In genomic region chr1:45884700-45885099, GRCh38 we compare ENCODE assay signal across 19 cellular contexts.
A peak's percentile ranks its signal among the peaks of the same experiment; 100 is the strongest.
DNase-seq lines count a peak whose midpoint lies in the region; ATAC-seq, FAIRE-seq and TF ChIP-seq lines count a peak whose summit lies in the region.
"Had no signal": no experiment of that assay in that cellular context is flagged by ENCODE, and none has a peak within 500 bp of the region (broad histone marks: within the 10 kb centered on the region; RNA-seq: fewer than 3 reads in every experiment).

No MANE protein-coding gene starts in this region.

- peaks cover 0 to 7% of the 10 kb centered on the region in 2 experiments; a peak in 2 of 5 replicates for H3K4me1 ChIP-seq in K562 (replicated peaks in 1 of 2; ENCODE audit: control insufficient read depth in 2 of 2, insufficient read depth in 2 of 2, low read length in 2 of 2)
- peaks cover 0 to 8% (median 0%) of the 10 kb centered on the region in 4 donors for H3K4me1 ChIP-seq in right lobe of liver

- no TSS peak for BruUV-seq in K562 (replicated peaks; lab: Mats Ljungman, UMichigan)

- H3K36me3 ChIP-seq in K562 (ENCODE audit: control insufficient read depth, insufficient read depth, low read length) (no peaks in the 10 kb centered on the region; the same call in 2 of the 3 replicates), right lobe of liver (no peaks in the 10 kb centered on the region)

- ATAC-seq in K562 = peak; percentile 86
- ATAC-seq in right lobe of liver = peak; percentile 41 to 74 (median 54)
- no peak for ATAC-seq in GM18520 (IDR thresholded peaks at IDR 0.05; ENCODE audit: unreplicated experiment)
- no peak for ATAC-seq in HG03521 (IDR thresholded peaks at IDR 0.05; ENCODE audit: unreplicated experiment)

- TF ChIP-seq RAD21 in K562 (CRISPR knock-in tag; conservative IDR thresholded peaks at IDR 0.05 in 1 of 2, IDR thresholded peaks at IDR 0.05 in 1 of 2) = no peak

- H3K9me1 ChIP-seq in K562 (ENCODE audit: control insufficient read depth, insufficient read depth, low read length) = no peaks in the 10 kb centered on the region

- in situ Hi-C loops in K562 (cut with MboI) = no loop called here

- H3K27me3 ChIP-seq in K562 (ENCODE audit: control insufficient read depth in 2 of 2, insufficient read depth in 2 of 2, low read length in 2 of 2) = no peaks in the 10 kb centered on the region
- no peaks in the 10 kb centered on the region for H3K27me3 ChIP-seq in right lobe of liver

- H3K4me3 ChIP-seq in LNCaP clone FGC (ENCODE audit: low read depth, low read length) (no peak overlapping the region), K562 (no peak overlapping the region), right lobe of liver (no peak overlapping the region)
- H3K4me3 ChIP-seq: SK-N-MC had no signal

- H3K9me3 ChIP-seq in K562 (replicated peaks; ENCODE audit: control insufficient read depth, insufficient read depth, low read depth, low read length) (no peaks in the 10 kb centered on the region), right lobe of liver (no peaks in the 10 kb centered on the region)

- POLR2A ChIA-PET in K562 (lab: Yijun Ruan, JAX) = interaction anchor here (0.7 to 1.0 kb wide), 2 partner anchors 10 to 198 kb away, joined by 3 to 4 read pairs; no protein-coding TSS in a partner anchor

- H3K79me2 ChIP-seq in K562 (ENCODE audit: control insufficient read depth, insufficient read depth, low read length) = peaks cover 4% of the 10 kb centered on the region; the same call in 2 of the 3 replicates

- FAIRE-seq in K562 (lab: Jason Lieb, UNC) = peak; percentile 51
- FAIRE-seq: endometrium had no signal

- H3K4me2 ChIP-seq in K562 (ENCODE audit: insufficient read depth, low read length) = no peak overlapping the region

- WGBS in K562 (ENCODE audit: insufficient coverage, low coverage, missing lambda C conversion rate) = 34% methylated on average over 1 of the region's 1 CpG
- 62% methylated on average over 1 of the region's 1 CpG for WGBS in right lobe of liver (ENCODE audit: insufficient coverage, low coverage, low lambda C conversion rate, missing lambda C conversion rate)

- TF ChIP-seq CTCF in LNCaP clone FGC (IDR thresholded peaks at IDR 0.05; ENCODE audit: control insufficient read depth, extremely low read depth, insufficient read depth) (no peak), K562 (IDR thresholded peaks at IDR 0.05 in 2 of 3, conservative IDR thresholded peaks at IDR 0.05 in 1 of 3; ENCODE audit: insufficient read depth in 2 of 3, low read depth in 1 of 3, low read length in 3 of 3) (no peak), right lobe of liver (IDR thresholded peaks at IDR 0.05) (no peak)

- H3K27ac ChIP-seq in K562 (ENCODE audit: extremely low read depth, low read depth, low read length) = peak overlapping the region; percentile 30; the same call in 2 of the 3 replicates
- peak overlapping the region in 1 of 3 donors; percentile 10 for H3K27ac ChIP-seq in right lobe of liver
- H3K27ac ChIP-seq: SK-N-MC had no signal

- peak; percentile 56 for DNase-seq in DMS53 (lab: John Stamatoyannopoulos, UW)
- DNase-seq in LNCaP clone FGC (ENCODE audit: low read depth) = peak; percentile 63
- DNase-seq in K562 (ENCODE audit: extremely low read depth in 1 of 4, low spot score in 3 of 4) = peak in 2 of 4 experiments; percentile 25 to 50
- DNase-seq in right lobe of liver = no peak
- no peak for DNase-seq in SK-N-DZ (ENCODE audit: low spot score)
- no peak for DNase-seq in cerebellar nuclear complex (lab: John Stamatoyannopoulos, UW)
- DNase-seq: activated CD4-positive, alpha-beta T cell treated with anti-CD3 and anti-CD28 coated beads for 4 hours; activated CD8-positive, alpha-beta memory T cell treated with anti-CD3 and anti-CD28 coated beads, Interleukin-2, amount 50 U/mL, for 48 hours; activated gamma-delta T cell treated with Interleukin-2 at 50 U/mL for 16 hours; amniotic stem cell; EL; KBM-7; NCI-H1436 treated with DMSO at 0.1 percent for 48 hours; stimulated activated CD4-positive, alpha-beta T cell treated with anti-CD3 and anti-CD28 coated beads, Interleukin-4, amount 100 ng/mL, for 4 hours; stimulated activated CD8-positive, alpha-beta memory T cell treated with anti-CD3 and anti-CD28 coated beads, Interleukin-4, amount 100 ng/mL, for 48 hours had no signal

- TF ChIP-seq EP300 in K562 (IDR thresholded peaks at IDR 0.05; ENCODE audit: low read length) = peak; percentile 25; the same call in 1 of the 2 replicates

- TF ChIP-seq POLR2A in K562 (conservative IDR thresholded peaks at IDR 0.05) (no peak), right lobe of liver (IDR thresholded peaks at IDR 0.05) (no peak)

- H2AFZ ChIP-seq in K562 (ENCODE audit: low read depth, low read length) = no peak overlapping the region; the same call in 1 of the 2 replicates

- CTCF ChIA-PET in K562 (lab: Yijun Ruan, JAX; ENCODE audit: low intra/inter-chr PET ratio) = interaction anchor here (0.6 kb wide), 1 partner anchor 488 kb away, joined by 3 read pairs; no protein-coding TSS in a partner anchor

- intact Hi-C loops in K562 (cut with micrococcal nuclease) = loop anchor here (5.0 to 10.0 kb wide), 3 partner anchors 197 to 372 kb away; partner anchors contain the start of genes GPBP1L1, P3R3URF, TMEM69 and TSPAN1
- intact Hi-C loops in right lobe of liver (cut with DNase I) = no loop called here

- no peaks in the 10 kb centered on the region for H4K20me1 ChIP-seq in K562 (replicated peaks; ENCODE audit: control insufficient read depth, insufficient read depth, low read length)

- H3K9ac ChIP-seq in K562 (ENCODE audit: insufficient read depth in 1 of 2, low read depth in 2 of 2, low read length in 2 of 2) = no peak overlapping the region

TF ChIP-seq in K562, 482 proteins besides CTCF, POLR2A, EP300 and RAD21 (continues in another document):
- TF ChIP-seq ZNF592 (IDR thresholded peaks at IDR 0.05) (0 out of 2 replicates have a peak, but pooled peaks have one; percentile 49), ATF1 (CRISPR knock-in tag; IDR thresholded peaks at IDR 0.05) (no peak), ATF1 (tag; IDR thresholded peaks at IDR 0.05) (no peak), TCF15 (CRISPR knock-in tag; IDR thresholded peaks at IDR 0.05) (no peak), SMC3 (conservative IDR thresholded peaks at IDR 0.05; ENCODE audit: insufficient read depth, low read depth, low read length) (no peak), MAFK (IDR thresholded peaks at IDR 0.05; ENCODE audit: low read length) (peak; percentile 65; the same call in 1 of the 2 replicates), HDAC3 (IDR thresholded peaks at IDR 0.05; ENCODE audit: borderline replicate concordance, partially characterized antibody) (no peak), PATZ1 (CRISPR knock-in tag; IDR thresholded peaks at IDR 0.05; ENCODE audit: borderline replicate concordance) (no peak)

Comparison
In these comparisons a context has a peak if more than half of its experiments do, and no peak if none do; other contexts are left out.
1. DNase-seq: peak in DMS53 (single experiment) and LNCaP clone FGC (single experiment); none in right lobe of liver (0 of 3), SK-N-DZ (single experiment) and cerebellar nuclear complex (0 of 2).
2. ATAC-seq: peak in K562 (single experiment) and right lobe of liver (4 of 4); none in GM18520 (single experiment) and HG03521 (single experiment).